ENCODE assay signal across 26 cellular contexts in the genomic region with DNA sequence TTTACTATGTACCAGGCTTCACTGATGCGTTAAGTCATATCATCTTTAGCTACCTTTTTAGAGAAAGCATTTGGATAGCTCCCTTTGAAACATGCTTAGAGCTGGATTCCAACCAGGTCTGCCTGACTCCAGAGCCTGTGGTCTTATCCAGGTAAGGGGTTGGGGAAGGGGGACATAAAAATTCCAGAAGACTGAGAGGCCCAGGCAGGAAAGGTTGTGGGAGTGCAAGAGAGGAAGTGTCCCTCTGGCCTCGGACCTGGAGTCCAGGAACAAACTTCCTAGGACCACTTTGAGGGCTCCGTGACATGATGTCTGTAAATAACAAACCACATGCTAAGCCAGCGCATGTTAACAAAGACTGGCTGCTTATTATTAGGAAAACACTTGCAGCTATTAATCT.
"Had no signal": no experiment of that assay in that cellular context is flagged by ENCODE, and none has a peak within 500 bp of the region (broad histone marks: within the 10 kb centered on the region; RNA-seq: fewer than 3 reads in every experiment).

No MANE protein-coding gene starts in this region.

- H3K4me3 Mint-ChIP-seq: activated B cell treated with CpG ODN at 0.5 μM for 24 hours; activated CD8-positive, alpha-beta T cell treated with anti-CD3 and anti-CD28 coated beads for 36 hours; activated naive CD4-positive, alpha-beta T cell treated with anti-CD3 and anti-CD28 coated beads, Interleukin-2, amount 10 ng/mL, durations not matched to agents 7 days and 5 days; activated naive CD8-positive, alpha-beta T cell treated with anti-CD3 and anti-CD28 coated beads, Interleukin-2, amount 10 ng/mL, durations not matched to agents 7 days and 5 days; activated T-cell treated with anti-CD3 and anti-CD28 coated beads, Interleukin-2, amount 50 U/mL, for 24 hours; activated T-cell treated with anti-CD3 and anti-CD28 coated beads, Interleukin-2, amount 50 U/mL, for 72 hours; central memory CD8-positive, alpha-beta T cell; dendritic cell treated with granulocyte-macrophage colony-stimulating factor and Interleukin-4, amounts not matched to agents 40 ng/mL and 50 ng/mL, for 4 days; endodermal cell had no signal

- H3K36me3 Mint-ChIP-seq: activated naive CD4-positive, alpha-beta T cell treated with anti-CD3 and anti-CD28 coated beads, Interleukin-2, amount 10 ng/mL, durations not matched to agents 7 days and 5 days; activated naive CD4-positive, alpha-beta T cell treated with anti-CD3 and anti-CD28 coated beads, Interleukin-2, amount 50 U/mL, for 72 hours; activated naive CD8-positive, alpha-beta T cell treated with anti-CD3 and anti-CD28 coated beads, Interleukin-2, amount 10 ng/mL, durations not matched to agents 7 days and 5 days had no signal

- H3K36me3 ChIP-seq: ascending aorta, brain microvascular endothelial cell had no signal

- H3K27ac ChIP-seq: ascending aorta, brain microvascular endothelial cell, coronary artery, dorsolateral prefrontal cortex had no signal

- H3K4me1 ChIP-seq: ascending aorta had no signal

- H3K4me3 ChIP-seq: ascending aorta, coronary artery, dorsolateral prefrontal cortex had no signal

- H3K27me3 ChIP-seq: ascending aorta, brain microvascular endothelial cell had no signal

- H3K27ac Mint-ChIP-seq: activated B cell treated with CpG ODN at 0.5 μM for 24 hours; activated CD8-positive, alpha-beta T cell treated with anti-CD3 and anti-CD28 coated beads for 36 hours; activated naive CD4-positive, alpha-beta T cell treated with anti-CD3 and anti-CD28 coated beads, Interleukin-2, amount 10 ng/mL, durations not matched to agents 7 days and 5 days; activated naive CD4-positive, alpha-beta T cell treated with anti-CD3 and anti-CD28 coated beads, Interleukin-2, amount 50 U/mL, for 72 hours; activated naive CD8-positive, alpha-beta T cell treated with anti-CD3 and anti-CD28 coated beads, Interleukin-2, amount 10 ng/mL, durations not matched to agents 7 days and 5 days; activated T-cell treated with anti-CD3 and anti-CD28 coated beads, Interleukin-2, amount 50 U/mL, for 24 hours; activated T-cell treated with anti-CD3 and anti-CD28 coated beads, Interleukin-2, amount 50 U/mL, for 72 hours; dendritic cell treated with granulocyte-macrophage colony-stimulating factor and Interleukin-4, amounts not matched to agents 40 ng/mL and 50 ng/mL, for 4 days; endodermal cell had no signal

- H3K4me1 Mint-ChIP-seq: activated naive CD4-positive, alpha-beta T cell treated with anti-CD3 and anti-CD28 coated beads, Interleukin-2, amount 10 ng/mL, durations not matched to agents 7 days and 5 days; activated naive CD8-positive, alpha-beta T cell treated with anti-CD3 and anti-CD28 coated beads, Interleukin-2, amount 10 ng/mL, durations not matched to agents 7 days and 5 days; central memory CD8-positive, alpha-beta T cell had no signal

- H3K9me3 Mint-ChIP-seq: activated B cell treated with CpG ODN at 0.5 μM for 24 hours; activated CD8-positive, alpha-beta T cell treated with anti-CD3 and anti-CD28 coated beads for 36 hours; activated naive CD4-positive, alpha-beta T cell treated with anti-CD3 and anti-CD28 coated beads, Interleukin-2, amount 10 ng/mL, durations not matched to agents 7 days and 5 days; activated naive CD4-positive, alpha-beta T cell treated with anti-CD3 and anti-CD28 coated beads, Interleukin-2, amount 50 U/mL, for 72 hours; activated naive CD8-positive, alpha-beta T cell treated with anti-CD3 and anti-CD28 coated beads, Interleukin-2, amount 10 ng/mL, durations not matched to agents 7 days and 5 days; activated T-cell treated with anti-CD3 and anti-CD28 coated beads, Interleukin-2, amount 50 U/mL, for 24 hours; activated T-cell treated with anti-CD3 and anti-CD28 coated beads, Interleukin-2, amount 50 U/mL, for 72 hours; central memory CD8-positive, alpha-beta T cell; dendritic cell treated with granulocyte-macrophage colony-stimulating factor and Interleukin-4, amounts not matched to agents 40 ng/mL and 50 ng/mL, for 4 days; endodermal cell had no signal

- H3K9me3 ChIP-seq: ascending aorta had no signal

- DNase-seq: activated B cell treated with CpG ODN at 0.5 μM for 24 hours; activated CD4-positive, alpha-beta T cell treated with anti-CD3 and anti-CD28 coated beads for 48 hours; activated CD4-positive, alpha-beta T cell treated with anti-CD3 and anti-CD28 coated beads, Interleukin-2, amount 50 U/mL, for 1 hour; activated CD4-positive, alpha-beta T cell treated with anti-CD3 and anti-CD28 coated beads, Interleukin-2, amount 50 U/mL, for 48 hours; activated CD8-positive, alpha-beta memory T cell treated with anti-CD3 and anti-CD28 coated beads, Interleukin-2, amount 50 U/mL, for 48 hours; activated CD8-positive, alpha-beta T cell treated with anti-CD3 and anti-CD28 coated beads for 36 hours; activated gamma-delta T cell; activated naive CD4-positive, alpha-beta T cell; activated naive CD4-positive, alpha-beta T cell treated with anti-CD3 and anti-CD28 coated beads, Interleukin-2, amount 10 ng/mL, durations not matched to agents 7 days and 5 days; activated naive CD8-positive, alpha-beta T cell treated with anti-CD3 and anti-CD28 coated beads, Interleukin-2, amount 10 ng/mL, durations not matched to agents 7 days and 5 days; activated T-cell treated with anti-CD3 and anti-CD28 coated beads for 4 hours; activated T-cell treated with anti-CD3 and anti-CD28 coated beads, Interleukin-2, amount 50 U/mL, for 24 hours; activated T-cell treated with anti-CD3 and anti-CD28 coated beads, Interleukin-2, amount 50 U/mL, for 72 hours; brain microvascular endothelial cell; dorsolateral prefrontal cortex; effector memory CD4-positive, alpha-beta T cell; endodermal cell; foreskin fibroblast; T-helper 2 cell had no signal

- ATAC-seq: activated CD4-positive, CD25-positive, alpha-beta regulatory T cell treated with anti-CD3 and anti-CD28 coated beads, Interleukin-2, amount 50 U/mL, for 24 hours; activated CD8-positive, alpha-beta T cell treated with anti-CD3 and anti-CD28 coated beads for 36 hours; activated naive CD4-positive, alpha-beta T cell treated with anti-CD3 and anti-CD28 coated beads, Interleukin-2, amount 50 U/mL, for 72 hours; activated T-cell treated with anti-CD3 and anti-CD28 coated beads, Interleukin-2, amount 50 U/mL, for 72 hours; esophagus mucosa had no signal
